In genomic region chr1:43557744-43558245, GRCh38 we compare ENCODE assay signal across 12 cellular contexts. TPM values are rescaled to one million over a fixed set of nuclear protein-coding genes. Genes with fewer than 3 reads are reported as not detected.
DNase-seq lines count a peak whose midpoint lies in the region; ATAC-seq and TF ChIP-seq lines count a peak whose summit lies in the region.
"Had no signal": no experiment of that assay in that cellular context is flagged by ENCODE, and none has a peak within 500 bp of the region (broad histone marks: within the 10 kb centered on the region; RNA-seq: fewer than 3 reads in every experiment).

No MANE protein-coding gene starts in this region.

- intact Hi-C loops in activated CD8-positive, alpha-beta T cell treated with anti-CD3 and anti-CD28 coated beads for 36 hours (cut with micrococcal nuclease), result no loop called here

- H4K91ac ChIP-seq in neuronal stem cell (ENCODE audit: low read depth, low read length, poor library complexity), result no peak overlapping the region

- POLR2A ChIA-PET in activated CD8-positive, alpha-beta T cell treated with anti-CD3 and anti-CD28 coated beads for 36 hours (lab: Charles Lee), result no interaction called here

- no peaks in the 10 kb centered on the region for H3K36me3 Mint-ChIP-seq in activated CD8-positive, alpha-beta T cell treated with anti-CD3 and anti-CD28 coated beads for 36 hours (ENCODE audit: low read depth)

- H3K9me3 Mint-ChIP-seq in activated CD8-positive, alpha-beta T cell treated with anti-CD3 and anti-CD28 coated beads for 36 hours, result no peaks in the 10 kb centered on the region
- H3K9me3 Mint-ChIP-seq: central memory CD8-positive, alpha-beta T cell had no signal

- no peak overlapping the region for H2BK5ac ChIP-seq in neuronal stem cell (ENCODE audit: low read length)

- H2BK120ac ChIP-seq in neuronal stem cell (ENCODE audit: low read depth, low read length), result no peak overlapping the region

- H3K79me1 ChIP-seq in neuronal stem cell (ENCODE audit: low read depth, low read length), result peaks cover 11% of the 10 kb centered on the region

- no peak overlapping the region for H2BK12ac ChIP-seq in neuronal stem cell (ENCODE audit: low read length)

- no peaks in the 10 kb centered on the region for H3K27me3 Mint-ChIP-seq in activated CD8-positive, alpha-beta T cell treated with anti-CD3 and anti-CD28 coated beads for 36 hours
- H3K27me3 Mint-ChIP-seq: central memory CD8-positive, alpha-beta T cell had no signal

- H3K27me3 ChIP-seq in NT2/D1 (ENCODE audit: insufficient read depth, insufficient read length) (no peaks in the 10 kb centered on the region), fibroblast of lung (ENCODE audit: control insufficient read depth, insufficient read depth, low read length) (no peaks in the 10 kb centered on the region), neuronal stem cell (ENCODE audit: control insufficient read depth in 3 of 3, insufficient read depth in 3 of 3, low read depth in 1 of 3, low read length in 3 of 3) (peaks cover 0 to 2% (median 0%) of the 10 kb centered on the region in 3 experiments)

- H3K4me2 ChIP-seq in fibroblast of lung (ENCODE audit: extremely low read depth, insufficient read depth, low read length) (no peak overlapping the region), neuronal stem cell (ENCODE audit: insufficient read depth, low read length, poor library complexity, severe bottlenecking) (no peak overlapping the region)

- peak overlapping the region; percentile 94 for H3K18ac ChIP-seq in neuronal stem cell (ENCODE audit: low read length)

- H3K4me3 Mint-ChIP-seq in activated CD8-positive, alpha-beta T cell treated with anti-CD3 and anti-CD28 coated beads for 36 hours, result no peak overlapping the region
- H3K4me3 Mint-ChIP-seq: central memory CD8-positive, alpha-beta T cell had no signal

- H4K8ac ChIP-seq in neuronal stem cell (ENCODE audit: low read depth, low read length), result no peak overlapping the region

- H3K4me1 ChIP-seq in NT2/D1 (ENCODE audit: insufficient read depth, insufficient read length) (peaks cover 32% of the 10 kb centered on the region), fibroblast of lung (ENCODE audit: control insufficient read depth, extremely low read depth, insufficient read depth, low read length) (peaks cover 7% of the 10 kb centered on the region), neuronal stem cell (ENCODE audit: control insufficient read depth in 2 of 2, insufficient read depth in 1 of 2, low read depth in 1 of 2, low read length in 2 of 2) (peaks cover 9 to 21% of the 10 kb centered on the region in 2 donors)
- H3K4me1 ChIP-seq: psoas muscle had no signal

- H3K27ac ChIP-seq in fibroblast of lung (ENCODE audit: insufficient read depth, low read length) (no peak overlapping the region), neuronal stem cell (replicated peaks; ENCODE audit: low read length) (peak overlapping the region; percentile 28)
- H3K27ac ChIP-seq: psoas muscle had no signal

- H2AK5ac ChIP-seq in neuronal stem cell (ENCODE audit: low read depth, low read length), result peak overlapping the region; percentile 3

- no peaks in the 10 kb centered on the region for H3K9me3 ChIP-seq in NT2/D1 (ENCODE audit: insufficient read depth, low read length)
- no peaks in the 10 kb centered on the region for H3K9me3 ChIP-seq in fibroblast of lung (ENCODE audit: control insufficient read depth, insufficient read depth, low read depth, low read length)
- H3K9me3 ChIP-seq in neuronal stem cell (replicated peaks in 1 of 2; ENCODE audit: control insufficient read depth in 2 of 2, insufficient read depth in 1 of 2, low read depth in 1 of 2, low read length in 2 of 2), result peaks cover 0 to 3% of the 10 kb centered on the region in 2 donors
- H3K9me3 ChIP-seq: psoas muscle had no signal

- CTCF ChIA-PET in activated CD8-positive, alpha-beta T cell treated with anti-CD3 and anti-CD28 coated beads for 36 hours (lab: Charles Lee), result no interaction called here

- no peak overlapping the region for H3K14ac ChIP-seq in neuronal stem cell (ENCODE audit: low read length)

- no peaks in the 10 kb centered on the region for H3K4me1 Mint-ChIP-seq in activated CD8-positive, alpha-beta T cell treated with anti-CD3 and anti-CD28 coated beads for 36 hours (ENCODE audit: low read depth)

- peaks cover 71% of the 10 kb centered on the region for H3K36me3 ChIP-seq in NT2/D1 (ENCODE audit: insufficient read depth, insufficient read length, low read length)
- peaks cover 10% of the 10 kb centered on the region for H3K36me3 ChIP-seq in fibroblast of lung (ENCODE audit: control insufficient read depth, insufficient read depth, low read length)
- H3K36me3 ChIP-seq in neuronal stem cell (replicated peaks in 1 of 2; ENCODE audit: control insufficient read depth in 2 of 2, insufficient read depth in 2 of 2, low read length in 2 of 2), result peaks cover 29 to 59% of the 10 kb centered on the region in 2 donors

- H4K20me1 ChIP-seq in fibroblast of lung (ENCODE audit: control insufficient read depth, extremely low read depth, insufficient read depth, low read length), result no peaks in the 10 kb centered on the region

- H3K27ac Mint-ChIP-seq in activated CD8-positive, alpha-beta T cell treated with anti-CD3 and anti-CD28 coated beads for 36 hours, result no peak overlapping the region

- TF ChIP-seq CTCF in fibroblast of lung (conservative IDR thresholded peaks at IDR 0.05 in 1 of 2, IDR thresholded peaks at IDR 0.05 in 1 of 2; ENCODE audit: low read depth in 1 of 2, low read length in 2 of 2), result no peak
- no peak for TF ChIP-seq CTCF in activated CD8-positive, alpha-beta T cell treated with anti-CD3 and anti-CD28 coated beads for 36 hours (IDR thresholded peaks at IDR 0.05)

- H3K79me2 ChIP-seq in fibroblast of lung (ENCODE audit: control insufficient read depth, insufficient read depth, low read length), result peaks cover 6% of the 10 kb centered on the region

- no peak for ATAC-seq in GM18868 (IDR thresholded peaks at IDR 0.05; ENCODE audit: unreplicated experiment)
- no peak for ATAC-seq in activated CD8-positive, alpha-beta T cell treated with anti-CD3 and anti-CD28 coated beads for 36 hours

- H3K23ac ChIP-seq in neuronal stem cell (ENCODE audit: low read depth, low read length, poor library complexity), result peak overlapping the region; percentile 45

- H2AFZ ChIP-seq in fibroblast of lung (ENCODE audit: low read length) (no peak overlapping the region), neuronal stem cell (ENCODE audit: low read length) (no peak overlapping the region)

- no peak overlapping the region for H2BK15ac ChIP-seq in neuronal stem cell (ENCODE audit: low read length)

- H3K9ac ChIP-seq in NT2/D1 (ENCODE audit: insufficient read length, low read depth), result peak overlapping the region; percentile 81
- no peak overlapping the region for H3K9ac ChIP-seq in fibroblast of lung (ENCODE audit: insufficient read depth, low read length)
- H3K9ac ChIP-seq in neuronal stem cell (ENCODE audit: low read depth, low read length, poor library complexity), result peak overlapping the region; percentile 51

- H3K4me3 ChIP-seq in NT2/D1 (ENCODE audit: insufficient read length, low read depth), result peak overlapping the region; percentile 22
- no peak overlapping the region for H3K4me3 ChIP-seq in fibroblast of lung (replicated peaks in 1 of 4; ENCODE audit: control extremely low read depth in 1 of 4, insufficient read depth in 1 of 4, low read depth in 3 of 4, low read length in 4 of 4)
- no peak overlapping the region for H3K4me3 ChIP-seq in neuronal stem cell (ENCODE audit: low read length in 2 of 2)
- H3K4me3 ChIP-seq: psoas muscle had no signal

- WGBS in neuronal stem cell (ENCODE audit: extremely low coverage in 2 of 2, insufficient read length in 2 of 2, insufficient replicate concordance in 1 of 2), 2 donors, result no CpG with 5 or more reads among the region's 9 CpGs

- H3K4ac ChIP-seq in neuronal stem cell (ENCODE audit: low read length), result no peak overlapping the region

- DNase-seq in ELR (ENCODE audit: low read depth) (peak; percentile 8), NT2/D1 (ENCODE audit: low read depth, low spot score) (no peak), fibroblast of lung (ENCODE audit: low read depth in 2 of 2) (peak; percentile 36 to 70), neuronal stem cell (ENCODE audit: low spot score) (no peak), KG1 (lab: John Stamatoyannopoulos, UW) (no peak)
- DNase-seq in activated CD8-positive, alpha-beta T cell treated with anti-CD3 and anti-CD28 coated beads for 36 hours, result no peak
- no peak for DNase-seq in activated naive CD4-positive, alpha-beta T cell (lab: John Stamatoyannopoulos, UW)
- DNase-seq: activated CD8-positive, alpha-beta memory T cell treated with anti-CD3 and anti-CD28 coated beads, Interleukin-2, amount 50 U/mL, for 4 hours; NCI-H1694 treated with DMSO at 0.1 percent for 48 hours; psoas muscle had no signal

RNA-seq across cellular contexts. Expression of gene PTPRF, which starts 27.1 kb away (rescaled TPM):
- 23.9 and 45.2 TPM in 2 replicates for total RNA-seq in fibroblast of lung
- polyA plus RNA-seq in fibroblast of lung, result 39.5 and 52.0 TPM in 2 replicates
- polyA plus RNA-seq in fibroblast of lung (2012), result 48.9 and 75.8 TPM in 2 replicates
- polyA minus RNA-seq in fibroblast of lung (ENCODE audit: low replicate concordance), result 242 and 244 TPM in 2 replicates
- 62.9 TPM for polyA plus RNA-seq in neuronal stem cell (2013, experiment 1 of 2)
- polyA plus RNA-seq in neuronal stem cell (2013, experiment 2 of 2), result 64.0 TPM
- 1 to 10 TPM; 3.8 to 4.5 TPM for total RNA-seq in activated CD8-positive, alpha-beta T cell treated with anti-CD3 and anti-CD28 coated beads for 36 hours

Comparison
In these comparisons a context has a peak if more than half of its experiments do, and no peak if none do; other contexts are left out.
1. DNase-seq: peak in ELR (single experiment) and fibroblast of lung (2 of 2); none in NT2/D1 (single experiment), neuronal stem cell (single experiment), KG1 (single experiment), activated CD8-positive, alpha-beta T cell treated with anti-CD3 and anti-CD28 coated beads for 36 hours (single experiment) and activated naive CD4-positive, alpha-beta T cell (0 of 4).